In the genomic region with DNA sequence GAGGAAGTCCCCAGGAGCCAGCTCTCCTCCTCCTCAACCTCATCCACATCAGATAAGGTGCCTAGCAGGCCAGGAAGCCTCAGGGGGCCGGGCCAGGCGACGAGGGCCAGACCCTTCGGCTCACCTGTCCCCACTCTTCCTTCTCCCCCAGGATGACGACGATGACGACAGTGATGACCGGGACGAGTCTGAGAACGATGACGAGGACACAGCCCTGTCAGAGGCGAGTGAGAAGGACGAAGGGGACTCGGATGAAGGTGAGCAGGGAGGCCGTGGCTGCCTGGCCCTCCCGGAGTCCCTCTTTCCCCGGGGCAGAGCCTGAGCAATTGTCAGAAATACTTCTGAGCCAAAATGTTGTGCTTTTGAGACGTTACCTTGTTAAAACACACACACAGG, we compare ENCODE assay signal across 29 cellular contexts. TPM values are rescaled to one million over a fixed set of nuclear protein-coding genes. Genes with fewer than 3 reads are reported as not detected.
"Had no signal": no experiment of that assay in that cellular context is flagged by ENCODE, and none has a peak within 500 bp of the region (broad histone marks: within the 10 kb centered on the region; RNA-seq: fewer than 3 reads in every experiment).

No MANE protein-coding gene starts in this region.

- H3K4me1 ChIP-seq: parathyroid adenoma, prostate gland had no signal

- H3K9me3 ChIP-seq: heart left ventricle, prostate gland, suprapubic skin, thyroid gland had no signal

- H2AFZ ChIP-seq: neural progenitor cell, parathyroid adenoma had no signal

- H3K4me3 ChIP-seq: dorsolateral prefrontal cortex, heart left ventricle, lung, neural progenitor cell, prostate gland, skin epidermis, suprapubic skin, thyroid gland had no signal

- H3K9me3 Mint-ChIP-seq: natural killer cell treated with Interleukin-12 subunit alpha and Interleukin-12 subunit beta and Interleukin-15 and Interleukin-18, amount 100 ng/mL, for 72 hours; neural progenitor cell; type B pancreatic cell had no signal

- H3K27ac Mint-ChIP-seq: natural killer cell treated with Interleukin-12 subunit alpha and Interleukin-12 subunit beta and Interleukin-15 and Interleukin-18, amount 100 ng/mL, for 72 hours; neural progenitor cell; type B pancreatic cell had no signal

- H3K9ac ChIP-seq: neural progenitor cell, parathyroid adenoma had no signal

- H3K4me2 ChIP-seq: neural progenitor cell had no signal

- H3K27me3 ChIP-seq: dorsolateral prefrontal cortex, heart left ventricle, neural progenitor cell, suprapubic skin, thyroid gland had no signal

- DNase-seq: cortex of kidney; dorsolateral prefrontal cortex; effector CD8-positive, alpha-beta T cell; hypothalamus; islet precursor cell; mesenchymal stem cell; midbrain; occipital lobe; retina; stimulated activated CD4-positive, alpha-beta T cell treated with anti-CD3 and anti-CD28 coated beads, Interleukin-2, amount 100 ng/mL, for 24 hours; stimulated activated CD4-positive, alpha-beta T cell treated with anti-CD3 and anti-CD28 coated beads, Interleukin-4, amount 100 ng/mL, for 4 hours; stimulated activated naive CD4-positive, alpha-beta T cell; thyroid gland had no signal

- H3K27ac ChIP-seq: dorsolateral prefrontal cortex, heart left ventricle, neural progenitor cell, parathyroid adenoma, prostate gland, skin epidermis, suprapubic skin, thyroid gland had no signal

- ATAC-seq: esophagus mucosa; heart left ventricle; left lobe of liver; natural killer cell treated with Interleukin-12 subunit alpha and Interleukin-12 subunit beta and Interleukin-15 and Interleukin-18, amount 100 ng/mL, for 72 hours; sciatic nerve had no signal

- H3K36me3 ChIP-seq: neural progenitor cell had no signal

- FAIRE-seq: endometrium, frontal cortex, urothelium cell line had no signal

- H3K27me3 Mint-ChIP-seq: natural killer cell treated with Interleukin-12 subunit alpha and Interleukin-12 subunit beta and Interleukin-15 and Interleukin-18, amount 100 ng/mL, for 72 hours; type B pancreatic cell had no signal

- H3K4me3 Mint-ChIP-seq: natural killer cell treated with Interleukin-12 subunit alpha and Interleukin-12 subunit beta and Interleukin-15 and Interleukin-18, amount 100 ng/mL, for 72 hours; neural progenitor cell; type B pancreatic cell had no signal

RNA-seq across cellular contexts. Expression of gene HPD, which starts 41.0 kb away (rescaled TPM):
- total RNA-seq: frontal cortex; glomerular endothelial cell; natural killer cell treated with Interleukin-12 subunit alpha and Interleukin-12 subunit beta and Interleukin-15 and Interleukin-18, amount 100 ng/mL, for 72 hours; occipital lobe had no signal
